In the genomic region with DNA sequence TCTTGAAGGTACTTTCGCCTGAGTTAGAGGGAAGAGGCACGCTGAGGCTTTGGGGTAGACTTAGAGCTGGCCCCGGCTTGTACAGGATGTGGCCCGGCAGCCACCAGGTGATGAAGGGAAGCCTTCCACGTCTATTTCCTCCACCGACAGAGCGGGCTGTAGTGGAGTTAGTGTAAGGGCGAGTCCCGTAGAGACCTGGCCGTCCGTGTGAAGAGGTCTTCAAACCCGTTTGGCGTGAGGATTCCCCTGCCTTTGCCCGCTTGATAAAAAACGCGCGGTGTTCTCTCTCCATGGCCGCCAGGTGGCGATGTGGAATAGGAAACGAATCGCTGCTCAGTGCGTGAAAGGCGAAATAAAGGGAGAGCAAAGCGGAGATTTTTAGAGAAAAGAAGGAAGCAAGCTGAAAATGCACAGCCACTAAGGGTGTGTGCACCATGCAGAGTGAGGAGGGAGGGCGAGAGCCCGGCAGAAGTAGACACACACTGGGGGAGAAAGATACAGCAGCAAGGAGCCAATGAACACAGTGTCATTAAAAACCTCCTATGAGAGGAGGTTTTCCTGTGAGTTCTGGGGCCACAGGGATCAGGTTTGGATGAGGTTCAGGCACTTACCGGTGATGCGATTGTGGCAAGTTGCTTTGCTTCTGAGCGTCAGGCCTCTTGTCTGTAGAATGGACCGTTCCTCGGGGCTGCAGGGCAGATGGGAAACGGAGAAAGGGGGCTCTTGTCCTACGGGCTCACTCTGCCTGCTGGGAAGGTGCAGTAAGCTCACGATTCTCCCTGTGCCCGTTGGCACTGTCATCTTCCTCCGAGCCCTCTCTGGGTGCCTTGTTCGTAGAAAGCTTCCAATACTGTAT, we compare ENCODE assay signal across 1 cellular context.
TF ChIP-seq lines count a peak whose summit lies in the region.

No MANE protein-coding gene starts in this region.

TF ChIP-seq in K562, 482 proteins besides CTCF, POLR2A, EP300 and RAD21 (continued from another document and continues in another):
- TF ChIP-seq MBD2 (IDR thresholded peaks at IDR 0.05; ENCODE audit: borderline replicate concordance, low read depth): no peak
- TF ChIP-seq MECOM (CRISPR knock-in tag; IDR thresholded peaks at IDR 0.05): no peak
- TF ChIP-seq, protein P1, sequence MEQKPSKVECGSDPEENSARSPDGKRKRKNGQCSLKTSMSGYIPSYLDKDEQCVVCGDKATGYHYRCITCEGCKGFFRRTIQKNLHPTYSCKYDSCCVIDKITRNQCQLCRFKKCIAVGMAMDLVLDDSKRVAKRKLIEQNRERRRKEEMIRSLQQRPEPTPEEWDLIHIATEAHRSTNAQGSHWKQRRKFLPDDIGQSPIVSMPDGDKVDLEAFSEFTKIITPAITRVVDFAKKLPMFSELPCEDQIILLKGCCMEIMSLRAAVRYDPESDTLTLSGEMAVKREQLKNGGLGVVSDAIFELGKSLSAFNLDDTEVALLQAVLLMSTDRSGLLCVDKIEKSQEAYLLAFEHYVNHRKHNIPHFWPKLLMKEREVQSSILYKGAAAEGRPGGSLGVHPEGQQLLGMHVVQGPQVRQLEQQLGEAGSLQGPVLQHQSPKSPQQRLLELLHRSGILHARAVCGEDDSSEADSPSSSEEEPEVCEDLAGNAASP (IDR thresholded peaks at IDR 0.05): no peak
- TF ChIP-seq KAT7 (CRISPR knock-in tag; IDR thresholded peaks at IDR 0.05; ENCODE audit: borderline replicate concordance): no peak
- no peak for TF ChIP-seq NFE2 (IDR thresholded peaks at IDR 0.05; ENCODE audit: low read depth)
- peak in 1 of 2 experiments; percentile 35; a peak in 1 of 4 replicates for TF ChIP-seq HDAC1 (IDR thresholded peaks at IDR 0.05)
- TF ChIP-seq ZNF24 (IDR thresholded peaks at IDR 0.05): peak; percentile 35; the same call in 1 of the 2 replicates
- TF ChIP-seq, protein P2, sequence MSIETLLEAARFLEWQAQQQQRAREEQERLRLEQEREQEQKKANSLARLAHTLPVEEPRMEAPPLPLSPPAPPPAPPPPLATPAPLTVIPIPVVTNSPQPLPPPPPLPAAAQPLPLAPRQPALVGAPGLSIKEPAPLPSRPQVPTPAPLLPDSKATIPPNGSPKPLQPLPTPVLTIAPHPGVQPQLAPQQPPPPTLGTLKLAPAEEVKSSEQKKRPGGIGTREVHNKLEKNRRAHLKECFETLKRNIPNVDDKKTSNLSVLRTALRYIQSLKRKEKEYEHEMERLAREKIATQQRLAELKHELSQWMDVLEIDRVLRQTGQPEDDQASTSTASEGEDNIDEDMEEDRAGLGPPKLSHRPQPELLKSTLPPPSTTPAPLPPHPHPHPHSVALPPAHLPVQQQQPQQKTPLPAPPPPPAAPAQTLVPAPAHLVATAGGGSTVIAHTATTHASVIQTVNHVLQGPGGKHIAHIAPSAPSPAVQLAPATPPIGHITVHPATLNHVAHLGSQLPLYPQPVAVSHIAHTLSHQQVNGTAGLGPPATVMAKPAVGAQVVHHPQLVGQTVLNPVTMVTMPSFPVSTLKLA (conservative IDR thresholded peaks at IDR 0.05): peak in 1 of 2 experiments; percentile 47; a peak in 1 of 4 replicates
- TF ChIP-seq MTA3 (IDR thresholded peaks at IDR 0.05; ENCODE audit: borderline replicate concordance): no peak
- TF ChIP-seq RBFOX2 (IDR thresholded peaks at IDR 0.05; ENCODE audit: low read depth, low read length): no peak
- no peak for TF ChIP-seq POLR2B (IDR thresholded peaks at IDR 0.05; ENCODE audit: low read depth, partially characterized antibody)
- TF ChIP-seq PTBP1 (IDR thresholded peaks at IDR 0.05; ENCODE audit: low read depth, low read length): no peak
- TF ChIP-seq, protein P3, sequence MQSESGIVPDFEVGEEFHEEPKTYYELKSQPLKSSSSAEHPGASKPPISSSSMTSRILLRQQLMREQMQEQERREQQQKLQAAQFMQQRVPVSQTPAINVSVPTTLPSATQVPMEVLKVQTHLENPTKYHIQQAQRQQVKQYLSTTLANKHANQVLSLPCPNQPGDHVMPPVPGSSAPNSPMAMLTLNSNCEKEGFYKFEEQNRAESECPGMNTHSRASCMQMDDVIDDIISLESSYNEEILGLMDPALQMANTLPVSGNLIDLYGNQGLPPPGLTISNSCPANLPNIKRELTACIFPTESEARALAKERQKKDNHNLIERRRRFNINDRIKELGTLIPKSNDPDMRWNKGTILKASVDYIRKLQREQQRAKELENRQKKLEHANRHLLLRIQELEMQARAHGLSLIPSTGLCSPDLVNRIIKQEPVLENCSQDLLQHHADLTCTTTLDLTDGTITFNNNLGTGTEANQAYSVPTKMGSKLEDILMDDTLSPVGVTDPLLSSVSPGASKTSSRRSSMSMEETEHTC (IDR thresholded peaks at IDR 0.05): no peak
- no peak for TF ChIP-seq TAF1 (IDR thresholded peaks at IDR 0.05; ENCODE audit: control insufficient read depth, extremely low read depth, insufficient read depth, low read length, severe bottlenecking)
- no peak for TF ChIP-seq EWSR1 (IDR thresholded peaks at IDR 0.05; ENCODE audit: borderline replicate concordance, low read depth, partially characterized antibody)
- TF ChIP-seq RFX5 (IDR thresholded peaks at IDR 0.05; ENCODE audit: low read depth, low read length): no peak
- TF ChIP-seq DEAF1 (CRISPR knock-in tag; IDR thresholded peaks at IDR 0.05): peak; percentile 96
- 0 out of 2 replicates have a peak, but pooled peaks have one; percentile 63 for TF ChIP-seq HDGF (IDR thresholded peaks at IDR 0.05)
- no peak for TF ChIP-seq NCOR1 (IDR thresholded peaks at IDR 0.05)
- no peak for TF ChIP-seq NCOA4 (IDR thresholded peaks at IDR 0.05; ENCODE audit: partially characterized antibody)
- no peak for TF ChIP-seq MTA1 (IDR thresholded peaks at IDR 0.05; ENCODE audit: borderline replicate concordance)
- no peak for TF ChIP-seq RBM34 (IDR thresholded peaks at IDR 0.05; ENCODE audit: borderline replicate concordance, insufficient read depth, low read length)
- TF ChIP-seq IFI16 (CRISPR knock-in tag; IDR thresholded peaks at IDR 0.05): no peak
- TF ChIP-seq SMARCE1 (IDR thresholded peaks at IDR 0.05): no peak
- TF ChIP-seq CBFA2T3 (IDR thresholded peaks at IDR 0.05): no peak
- TF ChIP-seq ZNF592 (IDR thresholded peaks at IDR 0.05): no peak
- TF ChIP-seq ZBTB26 (CRISPR knock-in tag; IDR thresholded peaks at IDR 0.05): no peak
- no peak for TF ChIP-seq TCFL5 (CRISPR knock-in tag; conservative IDR thresholded peaks at IDR 0.05)
- TF ChIP-seq NELFE (IDR thresholded peaks at IDR 0.05; ENCODE audit: insufficient read depth, insufficient read length): no peak
- TF ChIP-seq MYNN (IDR thresholded peaks at IDR 0.05): 0 out of 2 replicates have a peak, but pooled peaks have one; percentile 42
- TF ChIP-seq MYNN (CRISPR knock-in tag; IDR thresholded peaks at IDR 0.05): no peak
- no peak for TF ChIP-seq SREBF2 (CRISPR knock-in tag; IDR thresholded peaks at IDR 0.05)
- no peak for TF ChIP-seq ZNF699 (CRISPR knock-in tag; IDR thresholded peaks at IDR 0.05; ENCODE audit: insufficient replicate concordance)
- TF ChIP-seq TSC22D4 (tag; IDR thresholded peaks at IDR 0.05): no peak
- TF ChIP-seq NFATC3 (IDR thresholded peaks at IDR 0.05): no peak
- TF ChIP-seq ZNF445 (CRISPR knock-in tag; IDR thresholded peaks at IDR 0.05; ENCODE audit: low read depth): no peak
- TF ChIP-seq, protein P4, sequence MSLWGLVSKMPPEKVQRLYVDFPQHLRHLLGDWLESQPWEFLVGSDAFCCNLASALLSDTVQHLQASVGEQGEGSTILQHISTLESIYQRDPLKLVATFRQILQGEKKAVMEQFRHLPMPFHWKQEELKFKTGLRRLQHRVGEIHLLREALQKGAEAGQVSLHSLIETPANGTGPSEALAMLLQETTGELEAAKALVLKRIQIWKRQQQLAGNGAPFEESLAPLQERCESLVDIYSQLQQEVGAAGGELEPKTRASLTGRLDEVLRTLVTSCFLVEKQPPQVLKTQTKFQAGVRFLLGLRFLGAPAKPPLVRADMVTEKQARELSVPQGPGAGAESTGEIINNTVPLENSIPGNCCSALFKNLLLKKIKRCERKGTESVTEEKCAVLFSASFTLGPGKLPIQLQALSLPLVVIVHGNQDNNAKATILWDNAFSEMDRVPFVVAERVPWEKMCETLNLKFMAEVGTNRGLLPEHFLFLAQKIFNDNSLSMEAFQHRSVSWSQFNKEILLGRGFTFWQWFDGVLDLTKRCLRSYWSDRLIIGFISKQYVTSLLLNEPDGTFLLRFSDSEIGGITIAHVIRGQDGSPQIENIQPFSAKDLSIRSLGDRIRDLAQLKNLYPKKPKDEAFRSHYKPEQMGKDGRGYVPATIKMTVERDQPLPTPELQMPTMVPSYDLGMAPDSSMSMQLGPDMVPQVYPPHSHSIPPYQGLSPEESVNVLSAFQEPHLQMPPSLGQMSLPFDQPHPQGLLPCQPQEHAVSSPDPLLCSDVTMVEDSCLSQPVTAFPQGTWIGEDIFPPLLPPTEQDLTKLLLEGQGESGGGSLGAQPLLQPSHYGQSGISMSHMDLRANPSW (CRISPR knock-in tag; IDR thresholded peaks at IDR 0.05): no peak
- TF ChIP-seq ILF3 (IDR thresholded peaks at IDR 0.05; ENCODE audit: borderline replicate concordance): no peak
- TF ChIP-seq, protein P5, sequence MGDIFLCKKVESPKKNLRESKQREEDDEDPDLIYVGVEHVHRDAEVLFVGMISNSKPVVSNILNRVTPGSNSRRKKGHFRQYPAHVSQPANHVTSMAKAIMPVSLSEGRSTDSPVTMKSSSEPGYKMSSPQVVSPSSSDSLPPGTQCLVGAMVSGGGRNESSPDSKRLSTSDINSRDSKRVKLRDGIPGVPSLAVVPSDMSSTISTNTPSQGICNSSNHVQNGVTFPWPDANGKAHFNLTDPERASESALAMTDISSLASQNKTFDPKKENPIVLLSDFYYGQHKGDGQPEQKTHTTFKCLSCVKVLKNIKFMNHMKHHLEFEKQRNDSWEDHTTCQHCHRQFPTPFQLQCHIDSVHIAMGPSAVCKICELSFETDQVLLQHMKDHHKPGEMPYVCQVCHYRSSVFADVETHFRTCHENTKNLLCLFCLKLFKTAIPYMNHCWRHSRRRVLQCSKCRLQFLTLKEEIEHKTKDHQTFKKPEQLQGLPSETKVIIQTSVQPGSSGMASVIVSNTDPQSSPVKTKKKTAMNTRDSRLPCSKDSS (IDR thresholded peaks at IDR 0.05; ENCODE audit: low read depth, partially characterized antibody): no peak
- no peak for TF ChIP-seq KHSRP (IDR thresholded peaks at IDR 0.05)
- no peak for TF ChIP-seq ATF1 (CRISPR knock-in tag; IDR thresholded peaks at IDR 0.05)
- TF ChIP-seq ATF1 (tag; IDR thresholded peaks at IDR 0.05): no peak
- no peak for TF ChIP-seq ZNF57 (CRISPR knock-in tag; IDR thresholded peaks at IDR 0.05)
- peak; percentile 64 for TF ChIP-seq CXXC5 (CRISPR knock-in tag; IDR thresholded peaks at IDR 0.05)
- TF ChIP-seq ILK (tag; IDR thresholded peaks at IDR 0.05; ENCODE audit: borderline replicate concordance, low read depth): no peak
- no peak for TF ChIP-seq CBX8 (IDR thresholded peaks at IDR 0.05; ENCODE audit: borderline replicate concordance, extremely low read depth, low read depth, low read length, poor library complexity, severe bottlenecking)
- TF ChIP-seq, protein P6, sequence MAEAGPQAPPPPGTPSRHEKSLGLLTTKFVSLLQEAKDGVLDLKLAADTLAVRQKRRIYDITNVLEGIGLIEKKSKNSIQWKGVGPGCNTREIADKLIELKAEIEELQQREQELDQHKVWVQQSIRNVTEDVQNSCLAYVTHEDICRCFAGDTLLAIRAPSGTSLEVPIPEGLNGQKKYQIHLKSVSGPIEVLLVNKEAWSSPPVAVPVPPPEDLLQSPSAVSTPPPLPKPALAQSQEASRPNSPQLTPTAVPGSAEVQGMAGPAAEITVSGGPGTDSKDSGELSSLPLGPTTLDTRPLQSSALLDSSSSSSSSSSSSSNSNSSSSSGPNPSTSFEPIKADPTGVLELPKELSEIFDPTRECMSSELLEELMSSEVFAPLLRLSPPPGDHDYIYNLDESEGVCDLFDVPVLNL (CRISPR knock-in tag; IDR thresholded peaks at IDR 0.05; ENCODE audit: low read depth): no peak
- TF ChIP-seq GTF2E2 (tag; IDR thresholded peaks at IDR 0.05): no peak
